In genomic region chr6:137218473-137218916, GRCh38 we compare ENCODE assay signal across 7 cellular contexts. TPM values are rescaled to one million over a fixed set of nuclear protein-coding genes. Genes with fewer than 3 reads are reported as not detected.
A peak's percentile ranks its signal among the peaks of the same experiment; 100 is the strongest.
DNase-seq lines count a peak whose midpoint lies in the region; TF ChIP-seq lines count a peak whose summit lies in the region.

No MANE protein-coding gene starts in this region.

- H3K36me3 ChIP-seq in tibial artery: no peaks in the 10 kb centered on the region

- intact Hi-C loops in tibial artery (cut with DNase I; ENCODE audit: low total_unique reads): no loop called here

- H3K27ac ChIP-seq in tibial artery: peak overlapping the region; percentile 95 to 99

- H3K4me3 ChIP-seq in GM12875 (ENCODE audit: low read depth, low read length) (peak overlapping the region; percentile 76), epithelial cell of esophagus (ENCODE audit: low read length) (peak overlapping the region; percentile 91), tibial artery (peak overlapping the region; percentile 74 to 95)

- DNase-seq in HCEC 1CT (peak; percentile 37), NAMALWA (ENCODE audit: low spot score) (peak; percentile 65), epithelial cell of esophagus (ENCODE audit: low read depth) (peak; percentile 78), mucosa of gallbladder (ENCODE audit: low spot score) (peak; percentile 34), tibial artery (peak in 1 of 2 donors; percentile 51)
- DNase-seq in activated CD4-positive, alpha-beta T cell treated with anti-CD3 and anti-CD28 coated beads, Interleukin-2, amount 50 U/mL, for 4 hours: peak; percentile 9 to 18

- no peaks in the 10 kb centered on the region for H3K27me3 ChIP-seq in tibial artery

- peaks cover 0 to 52% (median 37%) of the 10 kb centered on the region in 4 donors for H3K4me1 ChIP-seq in tibial artery

- no peak for TF ChIP-seq CTCF in GM12875 (IDR thresholded peaks at IDR 0.05; ENCODE audit: borderline replicate concordance, insufficient read depth, low read depth, low read length)
- TF ChIP-seq CTCF in epithelial cell of esophagus (IDR thresholded peaks at IDR 0.05; ENCODE audit: insufficient read depth, low read depth, low read length, missing control alignments): no peak
- TF ChIP-seq CTCF in tibial artery (IDR thresholded peaks at IDR 0.05): no peak

- no peaks in the 10 kb centered on the region for H3K9me3 ChIP-seq in tibial artery

RNA-seq across cellular contexts. Expression of gene IFNGR1, which starts 0.7 kb away (rescaled TPM):
- total RNA-seq in mucosa of gallbladder: 77.9 TPM

RNA-seq across cellular contexts. Expression of gene IL22RA2, which starts 45.1 kb away (rescaled TPM):
- not detected for total RNA-seq in mucosa of gallbladder
